ENCODE assay signal across 8 cellular contexts in the genomic region with DNA sequence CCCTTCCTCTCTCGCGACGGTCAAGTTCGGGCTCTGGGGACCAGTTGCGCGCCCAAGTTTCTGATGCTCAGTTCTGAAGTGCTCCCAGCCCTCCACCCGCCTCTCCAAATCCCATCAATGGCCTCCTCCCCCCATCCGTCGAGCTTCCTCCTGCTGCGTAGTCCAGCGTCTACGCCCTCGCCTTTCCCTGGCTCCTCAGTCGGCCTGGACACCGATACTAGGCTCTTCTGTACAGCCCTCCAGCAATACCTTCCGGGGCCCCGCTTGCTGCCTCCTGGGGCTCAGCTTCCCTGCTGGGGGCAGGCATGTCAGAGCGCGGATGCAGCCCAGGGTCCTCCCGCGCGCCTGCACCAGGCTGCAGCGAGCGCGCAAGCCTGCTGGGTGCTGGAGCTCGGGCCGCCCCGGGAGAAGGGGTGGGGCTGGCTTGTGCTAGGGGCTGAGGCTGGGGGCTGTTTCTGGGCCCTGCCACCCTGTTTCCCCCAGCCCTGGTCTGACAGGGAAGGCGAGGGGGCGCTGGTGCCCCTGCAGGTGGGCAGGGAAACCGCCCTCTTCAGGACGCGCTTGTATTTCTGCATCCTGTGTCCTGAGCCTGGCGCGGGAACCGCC.
DNase-seq lines count a peak whose midpoint lies in the region; ATAC-seq lines count a peak whose summit lies in the region.

No MANE protein-coding gene starts in this region.

- peaks cover 25% of the 10 kb centered on the region for H3K4me1 ChIP-seq in iPS-15b (ENCODE audit: control insufficient read depth, insufficient read depth, low read length)

- no peaks in the 10 kb centered on the region for H3K36me3 ChIP-seq in iPS-15b (ENCODE audit: control insufficient read depth, insufficient read depth, low read length)

- DNase-seq in NCI-H1930 (lab: John Stamatoyannopoulos, UW), result peak; percentile 8 to 13
- peak; percentile 5 for DNase-seq in activated T-helper 1 cell treated with anti-CD3 and anti-CD28 coated beads, Interleukin-2, amount 50 U/mL, for 16 hours (ENCODE audit: low read depth in 1 of 2, low spot score in 1 of 2)
- peak; percentile 1 to 18 for DNase-seq in stimulated activated CD4-positive, alpha-beta T cell treated with anti-CD3 and anti-CD28 coated beads, Interleukin-2, amount 100 ng/mL, for 48 hours
- no peak for DNase-seq in HCEC 1CT
- no peak for DNase-seq in NK-92 (lab: John Stamatoyannopoulos, UW; ENCODE audit: unreplicated experiment)
- no peak for DNase-seq in NCI-H1694 treated with DMSO at 0.1 percent for 48 hours (lab: John Stamatoyannopoulos, UW)

- H3K27me3 ChIP-seq in iPS-15b (ENCODE audit: control insufficient read depth, insufficient read depth, low read length), result peaks cover 10% of the 10 kb centered on the region

- no peak for ATAC-seq in HG02571 (IDR thresholded peaks at IDR 0.05; ENCODE audit: unreplicated experiment)

- peak overlapping the region; percentile 73 for H3K4me3 ChIP-seq in iPS-15b (ENCODE audit: low read depth, low read length)

- H3K9ac ChIP-seq in iPS-15b (ENCODE audit: low read depth, low read length), result no peak overlapping the region

- H3K9me3 ChIP-seq in iPS-15b (ENCODE audit: control insufficient read depth, insufficient read depth, low read length), result no peaks in the 10 kb centered on the region

Comparison
In these comparisons a context has a peak if more than half of its experiments do, and no peak if none do; other contexts are left out.
1. DNase-seq: peak in NCI-H1930 (2 of 2), activated T-helper 1 cell treated with anti-CD3 and anti-CD28 coated beads, Interleukin-2, amount 50 U/mL, for 16 hours (2 of 2) and stimulated activated CD4-positive, alpha-beta T cell treated with anti-CD3 and anti-CD28 coated beads, Interleukin-2, amount 100 ng/mL, for 48 hours (2 of 2); none in HCEC 1CT (single experiment), NK-92 (single experiment) and NCI-H1694 treated with DMSO at 0.1 percent for 48 hours (single experiment).